10 cellular contexts compared by ENCODE assay signal in genomic region chr19:43554317-43554895, GRCh38. TPM values are rescaled to one million over a fixed set of nuclear protein-coding genes. Genes with fewer than 3 reads are reported as not detected.
A peak's percentile ranks its signal among the peaks of the same experiment; 100 is the strongest.
DNase-seq lines count a peak whose midpoint lies in the region; ATAC-seq and TF ChIP-seq lines count a peak whose summit lies in the region.
"Had no signal": no experiment of that assay in that cellular context is flagged by ENCODE, and none has a peak within 500 bp of the region (broad histone marks: within the 10 kb centered on the region; RNA-seq: fewer than 3 reads in every experiment).

No MANE protein-coding gene starts in this region.

- DNase-seq in NCI-H82 (lab: John Stamatoyannopoulos, UW): peak; percentile 67
- DNase-seq in NCI-H82 treated with DMSO at 0.1 percent for 48 hours (lab: John Stamatoyannopoulos, UW; ENCODE audit: unreplicated experiment): no peak
- DNase-seq in CD4-positive, CD25-positive, alpha-beta regulatory T cell: no peak
- no peak for DNase-seq in activated T-helper 1 cell treated with anti-CD3 and anti-CD28 coated beads, Interleukin-12 subunit alpha, Interleukin-12 subunit beta, Interleukin-2, Interleukin-4 antibody, amounts not matched to agents 30 ng/mL and 10 ng/mL and 1 ng/mL, durations not matched to agents 14 hours and 24 hours and 36 hours (ENCODE audit: low spot score)
- no peak for DNase-seq in natural killer cell
- DNase-seq in immature natural killer cell: no peak
- DNase-seq in NCI-H2227 (lab: John Stamatoyannopoulos, UW; ENCODE audit: unreplicated experiment): no peak

- H3K4me1 Mint-ChIP-seq in CD4-positive, CD25-positive, alpha-beta regulatory T cell: peaks cover 0 to 14% (median 11%) of the 10 kb centered on the region in 4 donors
- H3K4me1 Mint-ChIP-seq in activated T-helper 1 cell treated with anti-CD3 and anti-CD28 coated beads, Interleukin-12 subunit alpha, Interleukin-12 subunit beta, Interleukin-2, Interleukin-4 antibody, amounts not matched to agents 30 ng/mL and 10 ng/mL and 1 ng/mL, durations not matched to agents 14 hours and 24 hours and 36 hours (ENCODE audit: low read depth): peaks cover 9% of the 10 kb centered on the region
- peaks cover 8 to 11% of the 10 kb centered on the region in 2 donors for H3K4me1 Mint-ChIP-seq in natural killer cell
- H3K4me1 Mint-ChIP-seq in immature natural killer cell: peaks cover 8 to 9% of the 10 kb centered on the region in 2 donors

- H3K36me3 ChIP-seq in CD4-positive, CD25-positive, alpha-beta regulatory T cell (ENCODE audit: control insufficient read depth, insufficient read depth, low read length): peaks cover 41% of the 10 kb centered on the region

- no peaks in the 10 kb centered on the region for H3K27me3 Mint-ChIP-seq in CD4-positive, CD25-positive, alpha-beta regulatory T cell
- H3K27me3 Mint-ChIP-seq in activated T-helper 1 cell treated with anti-CD3 and anti-CD28 coated beads, Interleukin-12 subunit alpha, Interleukin-12 subunit beta, Interleukin-2, Interleukin-4 antibody, amounts not matched to agents 30 ng/mL and 10 ng/mL and 1 ng/mL, durations not matched to agents 14 hours and 24 hours and 36 hours (ENCODE audit: insufficient read depth): no peaks in the 10 kb centered on the region
- H3K27me3 Mint-ChIP-seq in natural killer cell (ENCODE audit: low read depth in 2 of 2) (no peaks in the 10 kb centered on the region), immature natural killer cell (ENCODE audit: low read depth in 3 of 3) (no peaks in the 10 kb centered on the region)

- no peaks in the 10 kb centered on the region for H3K9me3 ChIP-seq in CD4-positive, CD25-positive, alpha-beta regulatory T cell (ENCODE audit: control insufficient read depth in 2 of 2, low read length in 2 of 2)

- no peaks in the 10 kb centered on the region for H3K27me3 ChIP-seq in CD4-positive, CD25-positive, alpha-beta regulatory T cell (ENCODE audit: control insufficient read depth, insufficient read depth, low read length)

- no peak overlapping the region for H3K4me3 Mint-ChIP-seq in CD4-positive, CD25-positive, alpha-beta regulatory T cell
- no peak overlapping the region for H3K4me3 Mint-ChIP-seq in activated T-helper 1 cell treated with anti-CD3 and anti-CD28 coated beads, Interleukin-12 subunit alpha, Interleukin-12 subunit beta, Interleukin-2, Interleukin-4 antibody, amounts not matched to agents 30 ng/mL and 10 ng/mL and 1 ng/mL, durations not matched to agents 14 hours and 24 hours and 36 hours
- no peak overlapping the region for H3K4me3 Mint-ChIP-seq in natural killer cell
- H3K4me3 Mint-ChIP-seq in immature natural killer cell: no peak overlapping the region

- H3K27ac Mint-ChIP-seq in CD4-positive, CD25-positive, alpha-beta regulatory T cell: peak overlapping the region; percentile 41 to 76 (median 46)
- peak overlapping the region; percentile 18 for H3K27ac Mint-ChIP-seq in activated T-helper 1 cell treated with anti-CD3 and anti-CD28 coated beads, Interleukin-12 subunit alpha, Interleukin-12 subunit beta, Interleukin-2, Interleukin-4 antibody, amounts not matched to agents 30 ng/mL and 10 ng/mL and 1 ng/mL, durations not matched to agents 14 hours and 24 hours and 36 hours
- H3K27ac Mint-ChIP-seq in natural killer cell: peak overlapping the region; percentile 41 to 63
- peak overlapping the region in 1 of 6 donors; percentile 45 for H3K27ac Mint-ChIP-seq in immature natural killer cell

- intact Hi-C loops in activated T-helper 1 cell treated with anti-CD3 and anti-CD28 coated beads, Interleukin-12 subunit alpha, Interleukin-12 subunit beta, Interleukin-2, Interleukin-4 antibody, amounts not matched to agents 30 ng/mL and 10 ng/mL and 1 ng/mL, durations not matched to agents 14 hours and 24 hours and 36 hours (cut with micrococcal nuclease): loop anchor here (10.0 kb wide), 1 partner anchor 170 kb away; no protein-coding TSS in a partner anchor
- intact Hi-C loops in natural killer cell (cut with micrococcal nuclease): no loop called here

- peaks cover 0 to 1% (median 0%) of the 10 kb centered on the region in 7 donors for H3K9me3 Mint-ChIP-seq in CD4-positive, CD25-positive, alpha-beta regulatory T cell
- H3K9me3 Mint-ChIP-seq in activated T-helper 1 cell treated with anti-CD3 and anti-CD28 coated beads, Interleukin-12 subunit alpha, Interleukin-12 subunit beta, Interleukin-2, Interleukin-4 antibody, amounts not matched to agents 30 ng/mL and 10 ng/mL and 1 ng/mL, durations not matched to agents 14 hours and 24 hours and 36 hours: no peaks in the 10 kb centered on the region
- no peaks in the 10 kb centered on the region for H3K9me3 Mint-ChIP-seq in natural killer cell
- no peaks in the 10 kb centered on the region for H3K9me3 Mint-ChIP-seq in immature natural killer cell

- no peak overlapping the region for H3K4me3 ChIP-seq in CD4-positive, CD25-positive, alpha-beta regulatory T cell (ENCODE audit: low read depth, low read length)

- no peak overlapping the region for H3K27ac ChIP-seq in CD4-positive, CD25-positive, alpha-beta regulatory T cell (ENCODE audit: insufficient read depth, low read length, poor library complexity, severe bottlenecking)
- H3K27ac ChIP-seq: 22Rv1, C4-2B had no signal

- peaks cover 6% of the 10 kb centered on the region for H3K4me1 ChIP-seq in CD4-positive, CD25-positive, alpha-beta regulatory T cell (ENCODE audit: control insufficient read depth, insufficient read depth, low read length, poor library complexity, severe bottlenecking)

- no peak for ATAC-seq in CD4-positive, CD25-positive, alpha-beta regulatory T cell (ENCODE audit: low read depth in 2 of 2)
- ATAC-seq in natural killer cell (no peak), GM21619 (IDR thresholded peaks at IDR 0.05; ENCODE audit: unreplicated experiment) (no peak)

- no peak for TF ChIP-seq CTCF in natural killer cell (IDR thresholded peaks at IDR 0.05)

- H3K36me3 Mint-ChIP-seq in CD4-positive, CD25-positive, alpha-beta regulatory T cell: peaks cover 30% of the 10 kb centered on the region
- peaks cover 8% of the 10 kb centered on the region for H3K36me3 Mint-ChIP-seq in activated T-helper 1 cell treated with anti-CD3 and anti-CD28 coated beads, Interleukin-12 subunit alpha, Interleukin-12 subunit beta, Interleukin-2, Interleukin-4 antibody, amounts not matched to agents 30 ng/mL and 10 ng/mL and 1 ng/mL, durations not matched to agents 14 hours and 24 hours and 36 hours (ENCODE audit: low read depth)
- H3K36me3 Mint-ChIP-seq in natural killer cell (no peaks in the 10 kb centered on the region), immature natural killer cell (peaks cover 13 to 40% (median 20%) of the 10 kb centered on the region in 3 donors)

RNA-seq across cellular contexts. Expression of gene XRCC1, which starts 20.9 kb away (rescaled TPM):
- total RNA-seq in CD4-positive, CD25-positive, alpha-beta regulatory T cell: 35.4 TPM
- polyA plus RNA-seq in CD4-positive, CD25-positive, alpha-beta regulatory T cell: 10 to 100 TPM; 19.8 to 26.9 (median 24.3) TPM
- total RNA-seq in activated T-helper 1 cell treated with anti-CD3 and anti-CD28 coated beads, Interleukin-12 subunit alpha, Interleukin-12 subunit beta, Interleukin-2, Interleukin-4 antibody, amounts not matched to agents 30 ng/mL and 10 ng/mL and 1 ng/mL, durations not matched to agents 14 hours and 24 hours and 36 hours: 27.4 and 28.7 TPM in 2 replicates
- total RNA-seq in natural killer cell: 10 to 100 TPM; 33.2 to 43.9 (median 40.7) TPM
- polyA plus RNA-seq in immature natural killer cell: 10 to 100 TPM; 13.3 to 34.3 (median 15.2) TPM

RNA-seq across cellular contexts. Expression of gene PINLYP, which starts 21.2 kb away (rescaled TPM):
- total RNA-seq in CD4-positive, CD25-positive, alpha-beta regulatory T cell: not detected
- 1 to 10 TPM in 1 of 4 donors, under 1 TPM in 3; 0.42 to 1.3 (median 0.65) TPM for polyA plus RNA-seq in CD4-positive, CD25-positive, alpha-beta regulatory T cell
- total RNA-seq in activated T-helper 1 cell treated with anti-CD3 and anti-CD28 coated beads, Interleukin-12 subunit alpha, Interleukin-12 subunit beta, Interleukin-2, Interleukin-4 antibody, amounts not matched to agents 30 ng/mL and 10 ng/mL and 1 ng/mL, durations not matched to agents 14 hours and 24 hours and 36 hours: 4.9 and 5.7 TPM in 2 replicates
- 1 to 10 TPM; 1.7 to 3.0 (median 2.4) TPM for total RNA-seq in natural killer cell
- polyA plus RNA-seq in immature natural killer cell: 1 to 10 TPM in 1 of 3 donors, under 1 TPM in 1, not detected in 1; 0.61 to 3.9 TPM

RNA-seq across cellular contexts. Expression of gene ZNF575, which starts 21.4 kb away (rescaled TPM):
- total RNA-seq in CD4-positive, CD25-positive, alpha-beta regulatory T cell: 3.3 TPM
- 1 to 10 TPM in 3 of 4 donors, under 1 TPM in 1; 0.83 to 1.6 (median 1.3) TPM for polyA plus RNA-seq in CD4-positive, CD25-positive, alpha-beta regulatory T cell
- 1.4 and 2.6 TPM in 2 replicates for total RNA-seq in activated T-helper 1 cell treated with anti-CD3 and anti-CD28 coated beads, Interleukin-12 subunit alpha, Interleukin-12 subunit beta, Interleukin-2, Interleukin-4 antibody, amounts not matched to agents 30 ng/mL and 10 ng/mL and 1 ng/mL, durations not matched to agents 14 hours and 24 hours and 36 hours
- total RNA-seq in natural killer cell: 1 to 10 TPM; 1.9 to 5.4 (median 3.9) TPM
- polyA plus RNA-seq in immature natural killer cell: 1 to 10 TPM; 1.1 to 3.5 (median 1.7) TPM

RNA-seq across cellular contexts. Expression of gene ETHE1, which starts 27.4 kb away (rescaled TPM):
- total RNA-seq in CD4-positive, CD25-positive, alpha-beta regulatory T cell: 22.8 TPM
- 10 to 100 TPM; 55.1 to 73.5 (median 64.4) TPM for polyA plus RNA-seq in CD4-positive, CD25-positive, alpha-beta regulatory T cell
- total RNA-seq in activated T-helper 1 cell treated with anti-CD3 and anti-CD28 coated beads, Interleukin-12 subunit alpha, Interleukin-12 subunit beta, Interleukin-2, Interleukin-4 antibody, amounts not matched to agents 30 ng/mL and 10 ng/mL and 1 ng/mL, durations not matched to agents 14 hours and 24 hours and 36 hours: 55.1 and 55.4 TPM in 2 replicates
- total RNA-seq in natural killer cell: 10 to 100 TPM; 22.0 to 25.6 (median 24.6) TPM
- polyA plus RNA-seq in immature natural killer cell: 100 to 1,000 TPM in 1 of 3 donors, 10 to 100 TPM in 2; 70.5 to 156 (median 74.5) TPM

RNA-seq across cellular contexts. Expression of gene IRGQ, which starts 41.5 kb away (rescaled TPM):
- 40.9 TPM for total RNA-seq in CD4-positive, CD25-positive, alpha-beta regulatory T cell
- 1 to 10 TPM in 3 of 4 donors, under 1 TPM in 1; 0.54 to 3.0 (median 1.5) TPM for polyA plus RNA-seq in CD4-positive, CD25-positive, alpha-beta regulatory T cell
- total RNA-seq in activated T-helper 1 cell treated with anti-CD3 and anti-CD28 coated beads, Interleukin-12 subunit alpha, Interleukin-12 subunit beta, Interleukin-2, Interleukin-4 antibody, amounts not matched to agents 30 ng/mL and 10 ng/mL and 1 ng/mL, durations not matched to agents 14 hours and 24 hours and 36 hours: 33.5 and 34.9 TPM in 2 replicates
- 10 to 100 TPM; 28.5 to 43.7 (median 32.2) TPM for total RNA-seq in natural killer cell
- 1 to 10 TPM in 1 of 3 donors, under 1 TPM in 1, not detected in 1; 0.38 to 2.6 TPM for polyA plus RNA-seq in immature natural killer cell
